ENCODE assay signal across 27 cellular contexts in genomic region chr2:101294861-101295260, GRCh38.
"Had no signal": no experiment of that assay in that cellular context is flagged by ENCODE, and none has a peak within 500 bp of the region (broad histone marks: within the 10 kb centered on the region; RNA-seq: fewer than 3 reads in every experiment).

No MANE protein-coding gene starts in this region.

- H3K36me3 ChIP-seq: brain microvascular endothelial cell had no signal

- H3K9me3 ChIP-seq: heart left ventricle had no signal

- H3K4me3 ChIP-seq: heart left ventricle had no signal

- DNase-seq: activated CD4-positive, alpha-beta memory T cell treated with anti-CD3 and anti-CD28 coated beads, Interleukin-2, amount 10 ng/mL, durations not matched to agents 7 days and 5 days; activated CD4-positive, alpha-beta T cell treated with anti-CD3 and anti-CD28 coated beads for 36 hours; activated CD4-positive, alpha-beta T cell treated with anti-CD3 and anti-CD28 coated beads, Interleukin-2, amount 10 ng/mL, durations not matched to agents 24 days and 14 days; activated CD4-positive, alpha-beta T cell treated with anti-CD3 and anti-CD28 coated beads, Interleukin-2, amount 50 U/mL, for 4 hours; activated CD4-positive, CD25-positive, alpha-beta regulatory T cell; activated CD4-positive, CD25-positive, alpha-beta regulatory T cell treated with anti-CD3 and anti-CD28 coated beads, Interleukin-2, amount 50 U/mL, for 72 hours; activated CD8-positive, alpha-beta memory T cell treated with anti-CD3 and anti-CD28 coated beads, Interleukin-2, amount 50 U/mL, for 48 hours; activated gamma-delta T cell; activated naive CD4-positive, alpha-beta T cell; activated naive CD4-positive, alpha-beta T cell treated with anti-CD3 and anti-CD28 coated beads, Interleukin-2, amount 10 ng/mL, durations not matched to agents 7 days and 5 days; activated naive CD8-positive, alpha-beta T cell treated with anti-CD3 and anti-CD28 coated beads, Interleukin-2, amount 10 ng/mL, durations not matched to agents 7 days and 5 days; activated T-cell treated with anti-CD3 and anti-CD28 coated beads for 4 hours; activated T-cell treated with anti-CD3 and anti-CD28 coated beads, Interleukin-2, amount 50 U/mL, for 24 hours; activated T-cell treated with anti-CD3 and anti-CD28 coated beads, Interleukin-2, amount 50 U/mL, for 72 hours; anterior cingulate cortex; brain microvascular endothelial cell; caudate nucleus; cortex of kidney; effector CD8-positive, alpha-beta T cell; foreskin fibroblast; glutamatergic neuron; heart left ventricle; SW 1271; T-cell; T1000 had no signal

- H3K27ac ChIP-seq: brain microvascular endothelial cell, heart left ventricle had no signal

- ATAC-seq: activated CD4-positive, alpha-beta T cell treated with anti-CD3 and anti-CD28 coated beads for 36 hours; activated naive CD4-positive, alpha-beta T cell treated with anti-CD3 and anti-CD28 coated beads, Interleukin-2, amount 50 U/mL, for 72 hours; activated T-cell treated with anti-CD3 and anti-CD28 coated beads, Interleukin-2, amount 50 U/mL, for 72 hours; esophagus mucosa; heart left ventricle; T-cell had no signal

- H3K27me3 ChIP-seq: brain microvascular endothelial cell, heart left ventricle had no signal
